ENCODE assay signal across 1 cellular context in the genomic region with DNA sequence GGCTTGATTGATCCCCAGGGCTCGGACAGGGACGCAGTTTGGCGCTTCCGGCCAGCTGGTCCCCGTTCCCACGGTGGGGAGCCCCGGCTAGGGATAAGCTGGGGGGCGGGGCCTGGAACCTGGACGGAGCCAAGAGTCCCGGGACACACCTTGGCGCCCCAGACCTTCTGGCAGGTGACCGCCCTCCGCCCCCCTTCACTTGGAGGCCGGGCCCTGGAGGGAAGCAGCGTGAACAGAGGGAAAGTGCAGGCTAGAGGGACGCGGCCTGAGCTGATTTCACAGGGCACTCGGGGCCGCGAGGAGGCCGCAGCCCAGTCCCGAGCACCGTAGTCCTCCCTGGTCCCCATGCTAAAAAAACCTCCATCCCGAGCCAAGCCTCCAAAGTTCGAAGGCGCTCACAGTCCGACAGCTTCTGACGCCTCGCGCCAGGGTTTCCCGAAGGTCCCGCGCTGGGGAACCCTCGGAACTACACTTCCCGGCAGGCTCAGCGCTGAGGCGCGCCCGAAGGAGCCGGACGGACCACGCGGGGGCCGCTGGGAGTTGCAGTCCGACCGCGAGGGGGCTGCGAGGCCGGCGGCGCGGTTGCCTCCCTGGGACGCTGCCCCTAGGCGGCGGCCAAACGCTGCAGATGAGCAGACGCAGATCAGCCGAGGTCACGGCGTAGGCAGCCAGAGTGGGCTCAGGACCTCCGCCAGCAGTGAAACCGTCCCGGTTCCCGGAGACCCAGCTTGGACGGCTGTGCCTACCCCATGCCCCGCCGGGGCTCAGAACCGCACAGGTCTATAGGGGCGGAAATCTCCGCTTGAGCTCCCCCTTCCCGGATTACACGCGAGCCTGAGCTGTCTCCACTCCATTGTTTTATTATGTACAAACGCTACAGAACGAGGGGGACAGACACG.
TF ChIP-seq lines count a peak whose summit lies in the region.

A gene with protein sequence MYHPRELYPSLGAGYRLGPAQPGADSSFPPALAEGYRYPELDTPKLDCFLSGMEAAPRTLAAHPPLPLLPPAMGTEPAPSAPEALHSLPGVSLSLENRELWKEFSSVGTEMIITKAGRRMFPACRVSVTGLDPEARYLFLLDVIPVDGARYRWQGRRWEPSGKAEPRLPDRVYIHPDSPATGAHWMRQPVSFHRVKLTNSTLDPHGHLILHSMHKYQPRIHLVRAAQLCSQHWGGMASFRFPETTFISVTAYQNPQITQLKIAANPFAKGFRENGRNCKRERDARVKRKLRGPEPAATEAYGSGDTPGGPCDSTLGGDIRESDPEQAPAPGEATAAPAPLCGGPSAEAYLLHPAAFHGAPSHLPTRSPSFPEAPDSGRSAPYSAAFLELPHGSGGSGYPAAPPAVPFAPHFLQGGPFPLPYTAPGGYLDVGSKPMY (minus strand): TSS at position 451 of the 899 bp plus-strand sequence. CDS start 731 bp downstream, outside the sequence.

TF ChIP-seq in HEK293, 187 proteins besides CTCF, POLR2A, EP300 and RAD21 (continued from another document and continues in another):
- TF ChIP-seq RBAK (tag by site-specific recombination; IDR thresholded peaks at IDR 0.05), result no peak
- 0 out of 2 replicates have a peak, but pooled peaks have one; percentile 19 for TF ChIP-seq ZNF184 (tag by site-specific recombination; IDR thresholded peaks at IDR 0.05)
- peak; percentile 39; the same call in 1 of the 2 replicates for TF ChIP-seq GLIS1 (tag by site-specific recombination; IDR thresholded peaks at IDR 0.05)
- no peak for TF ChIP-seq HOXD13 (CRISPR knock-in tag; IDR thresholded peaks at IDR 0.05; ENCODE audit: borderline replicate concordance)
- peak; percentile 58 for TF ChIP-seq ZNF654 (tag by site-specific recombination; IDR thresholded peaks at IDR 0.05; ENCODE audit: low read depth)
- no peak for TF ChIP-seq ZNF792 (tag by site-specific recombination; IDR thresholded peaks at IDR 0.05)
- TF ChIP-seq, protein P1, sequence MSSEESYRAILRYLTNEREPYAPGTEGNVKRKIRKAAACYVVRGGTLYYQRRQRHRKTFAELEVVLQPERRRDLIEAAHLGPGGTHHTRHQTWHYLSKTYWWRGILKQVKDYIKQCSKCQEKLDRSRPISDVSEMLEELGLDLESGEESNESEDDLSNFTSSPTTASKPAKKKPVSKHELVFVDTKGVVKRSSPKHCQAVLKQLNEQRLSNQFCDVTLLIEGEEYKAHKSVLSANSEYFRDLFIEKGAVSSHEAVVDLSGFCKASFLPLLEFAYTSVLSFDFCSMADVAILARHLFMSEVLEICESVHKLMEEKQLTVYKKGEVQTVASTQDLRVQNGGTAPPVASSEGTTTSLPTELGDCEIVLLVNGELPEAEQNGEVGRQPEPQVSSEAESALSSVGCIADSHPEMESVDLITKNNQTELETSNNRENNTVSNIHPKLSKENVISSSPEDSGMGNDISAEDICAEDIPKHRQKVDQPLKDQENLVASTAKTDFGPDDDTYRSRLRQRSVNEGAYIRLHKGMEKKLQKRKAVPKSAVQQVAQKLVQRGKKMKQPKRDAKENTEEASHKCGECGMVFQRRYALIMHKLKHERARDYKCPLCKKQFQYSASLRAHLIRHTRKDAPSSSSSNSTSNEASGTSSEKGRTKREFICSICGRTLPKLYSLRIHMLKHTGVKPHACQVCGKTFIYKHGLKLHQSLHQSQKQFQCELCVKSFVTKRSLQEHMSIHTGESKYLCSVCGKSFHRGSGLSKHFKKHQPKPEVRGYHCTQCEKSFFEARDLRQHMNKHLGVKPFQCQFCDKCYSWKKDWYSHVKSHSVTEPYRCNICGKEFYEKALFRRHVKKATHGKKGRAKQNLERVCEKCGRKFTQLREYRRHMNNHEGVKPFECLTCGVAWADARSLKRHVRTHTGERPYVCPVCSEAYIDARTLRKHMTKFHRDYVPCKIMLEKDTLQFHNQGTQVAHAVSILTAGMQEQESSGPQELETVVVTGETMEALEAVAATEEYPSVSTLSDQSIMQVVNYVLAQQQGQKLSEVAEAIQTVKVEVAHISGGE (tag by site-specific recombination; conservative IDR thresholded peaks at IDR 0.05; ENCODE audit: low read depth), result peak; percentile 61
- peak; percentile 76 for TF ChIP-seq ZSCAN30 (tag by site-specific recombination; IDR thresholded peaks at IDR 0.05)
- TF ChIP-seq, protein P2, sequence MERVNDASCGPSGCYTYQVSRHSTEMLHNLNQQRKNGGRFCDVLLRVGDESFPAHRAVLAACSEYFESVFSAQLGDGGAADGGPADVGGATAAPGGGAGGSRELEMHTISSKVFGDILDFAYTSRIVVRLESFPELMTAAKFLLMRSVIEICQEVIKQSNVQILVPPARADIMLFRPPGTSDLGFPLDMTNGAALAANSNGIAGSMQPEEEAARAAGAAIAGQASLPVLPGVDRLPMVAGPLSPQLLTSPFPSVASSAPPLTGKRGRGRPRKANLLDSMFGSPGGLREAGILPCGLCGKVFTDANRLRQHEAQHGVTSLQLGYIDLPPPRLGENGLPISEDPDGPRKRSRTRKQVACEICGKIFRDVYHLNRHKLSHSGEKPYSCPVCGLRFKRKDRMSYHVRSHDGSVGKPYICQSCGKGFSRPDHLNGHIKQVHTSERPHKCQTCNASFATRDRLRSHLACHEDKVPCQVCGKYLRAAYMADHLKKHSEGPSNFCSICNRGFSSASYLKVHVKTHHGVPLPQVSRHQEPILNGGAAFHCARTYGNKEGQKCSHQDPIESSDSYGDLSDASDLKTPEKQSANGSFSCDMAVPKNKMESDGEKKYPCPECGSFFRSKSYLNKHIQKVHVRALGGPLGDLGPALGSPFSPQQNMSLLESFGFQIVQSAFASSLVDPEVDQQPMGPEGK (tag by site-specific recombination; IDR thresholded peaks at IDR 0.05), result peak; percentile 36; the same call in 1 of the 2 replicates
- TF ChIP-seq ZNF701 (tag by site-specific recombination; IDR thresholded peaks at IDR 0.05), result 0 out of 2 replicates have a peak, but pooled peaks have one; percentile 32
- peak; percentile 73 for TF ChIP-seq ZBTB20 (tag by site-specific recombination; IDR thresholded peaks at IDR 0.05)
- TF ChIP-seq ZBTB17 (tag by site-specific recombination; IDR thresholded peaks at IDR 0.05), result 0 out of 2 replicates have a peak, but pooled peaks have one; percentile 55
- peak; percentile 40; the same call in 1 of the 2 replicates for TF ChIP-seq ZNF2 (tag by site-specific recombination; IDR thresholded peaks at IDR 0.05)
- 0 out of 2 replicates have a peak, but pooled peaks have one; percentile 3 for TF ChIP-seq KLF10 (tag by site-specific recombination; IDR thresholded peaks at IDR 0.05)
- TF ChIP-seq ZSCAN16 (tag by site-specific recombination; IDR thresholded peaks at IDR 0.05), result 0 out of 2 replicates have a peak, but pooled peaks have one; percentile 44
- TF ChIP-seq SP7 (tag by site-specific recombination; IDR thresholded peaks at IDR 0.05), result no peak
- TF ChIP-seq ZNF341 (tag by site-specific recombination; IDR thresholded peaks at IDR 0.05; ENCODE audit: low read depth), result peak; percentile 63; the same call in 1 of the 2 replicates
- TF ChIP-seq ZNF768 (tag by site-specific recombination; IDR thresholded peaks at IDR 0.05), result no peak
- no peak for TF ChIP-seq ZFP69B (tag by site-specific recombination; IDR thresholded peaks at IDR 0.05)
- 0 out of 2 replicates have a peak, but pooled peaks have one; percentile 27 for TF ChIP-seq KLF7 (tag by site-specific recombination; IDR thresholded peaks at IDR 0.05; ENCODE audit: borderline replicate concordance)
- TF ChIP-seq PRDM1 (tag by site-specific recombination; IDR thresholded peaks at IDR 0.05), result no peak
- no peak for TF ChIP-seq ZSCAN23 (tag by site-specific recombination; IDR thresholded peaks at IDR 0.05)
- TF ChIP-seq KLF8 (tag by site-specific recombination; IDR thresholded peaks at IDR 0.05), result peak; percentile 39; the same call in 1 of the 2 replicates
- no peak for TF ChIP-seq ZNF473 (tag by site-specific recombination; IDR thresholded peaks at IDR 0.05)
- no peak for TF ChIP-seq ZNF274 (IDR thresholded peaks at IDR 0.05; ENCODE audit: low read length)
- no peak for TF ChIP-seq ZNF274 (tag by site-specific recombination; IDR thresholded peaks at IDR 0.05; ENCODE audit: borderline replicate concordance)
- TF ChIP-seq, protein P3, sequence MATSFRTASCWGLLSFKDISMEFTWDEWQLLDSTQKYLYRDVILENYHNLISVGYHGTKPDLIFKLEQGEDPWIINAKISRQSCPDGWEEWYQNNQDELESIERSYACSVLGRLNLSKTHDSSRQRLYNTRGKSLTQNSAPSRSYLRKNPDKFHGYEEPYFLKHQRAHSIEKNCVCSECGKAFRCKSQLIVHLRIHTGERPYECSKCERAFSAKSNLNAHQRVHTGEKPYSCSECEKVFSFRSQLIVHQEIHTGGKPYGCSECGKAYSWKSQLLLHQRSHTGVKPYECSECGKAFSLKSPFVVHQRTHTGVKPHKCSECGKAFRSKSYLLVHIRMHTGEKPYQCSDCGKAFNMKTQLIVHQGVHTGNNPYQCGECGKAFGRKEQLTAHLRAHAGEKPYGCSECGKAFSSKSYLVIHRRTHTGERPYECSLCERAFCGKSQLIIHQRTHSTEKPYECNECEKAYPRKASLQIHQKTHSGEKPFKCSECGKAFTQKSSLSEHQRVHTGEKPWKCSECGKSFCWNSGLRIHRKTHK (tag by site-specific recombination; IDR thresholded peaks at IDR 0.05), result no peak
- peak; percentile 20; the same call in 1 of the 2 replicates for TF ChIP-seq ZBTB48 (tag by site-specific recombination; IDR thresholded peaks at IDR 0.05)
- TF ChIP-seq, protein P4, sequence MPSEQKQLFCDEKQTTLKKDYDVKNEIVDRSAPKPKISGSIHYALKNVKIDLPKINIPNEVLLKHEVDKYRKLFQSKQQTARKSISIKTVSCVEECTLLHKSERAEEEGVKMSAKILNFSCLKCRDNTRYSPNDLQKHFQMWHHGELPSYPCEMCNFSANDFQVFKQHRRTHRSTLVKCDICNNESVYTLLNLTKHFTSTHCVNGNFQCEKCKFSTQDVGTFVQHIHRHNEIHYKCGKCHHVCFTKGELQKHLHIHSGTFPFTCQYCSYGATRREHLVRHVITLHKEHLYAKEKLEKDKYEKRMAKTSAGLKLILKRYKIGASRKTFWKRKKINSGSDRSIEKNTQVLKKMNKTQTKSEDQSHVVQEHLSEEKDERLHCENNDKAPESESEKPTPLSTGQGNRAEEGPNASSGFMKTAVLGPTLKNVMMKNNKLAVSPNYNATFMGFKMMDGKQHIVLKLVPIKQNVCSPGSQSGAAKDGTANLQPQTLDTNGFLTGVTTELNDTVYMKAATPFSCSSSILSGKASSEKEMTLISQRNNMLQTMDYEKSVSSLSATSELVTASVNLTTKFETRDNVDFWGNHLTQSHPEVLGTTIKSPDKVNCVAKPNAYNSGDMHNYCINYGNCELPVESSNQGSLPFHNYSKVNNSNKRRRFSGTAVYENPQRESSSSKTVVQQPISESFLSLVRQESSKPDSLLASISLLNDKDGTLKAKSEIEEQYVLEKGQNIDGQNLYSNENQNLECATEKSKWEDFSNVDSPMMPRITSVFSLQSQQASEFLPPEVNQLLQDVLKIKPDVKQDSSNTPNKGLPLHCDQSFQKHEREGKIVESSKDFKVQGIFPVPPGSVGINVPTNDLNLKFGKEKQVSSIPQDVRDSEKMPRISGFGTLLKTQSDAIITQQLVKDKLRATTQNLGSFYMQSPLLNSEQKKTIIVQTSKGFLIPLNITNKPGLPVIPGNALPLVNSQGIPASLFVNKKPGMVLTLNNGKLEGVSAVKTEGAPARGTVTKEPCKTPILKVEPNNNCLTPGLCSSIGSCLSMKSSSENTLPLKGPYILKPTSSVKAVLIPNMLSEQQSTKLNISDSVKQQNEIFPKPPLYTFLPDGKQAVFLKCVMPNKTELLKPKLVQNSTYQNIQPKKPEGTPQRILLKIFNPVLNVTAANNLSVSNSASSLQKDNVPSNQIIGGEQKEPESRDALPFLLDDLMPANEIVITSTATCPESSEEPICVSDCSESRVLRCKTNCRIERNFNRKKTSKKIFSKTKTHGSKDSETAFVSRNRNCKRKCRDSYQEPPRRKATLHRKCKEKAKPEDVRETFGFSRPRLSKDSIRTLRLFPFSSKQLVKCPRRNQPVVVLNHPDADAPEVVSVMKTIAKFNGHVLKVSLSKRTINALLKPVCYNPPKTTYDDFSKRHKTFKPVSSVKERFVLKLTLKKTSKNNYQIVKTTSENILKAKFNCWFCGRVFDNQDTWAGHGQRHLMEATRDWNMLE (tag by site-specific recombination; conservative IDR thresholded peaks at IDR 0.05; ENCODE audit: low read depth), result 0 out of 2 replicates have a peak, but pooled peaks have one; percentile 12
- peak; percentile 48; the same call in 1 of the 2 replicates for TF ChIP-seq KLF9 (tag by site-specific recombination; IDR thresholded peaks at IDR 0.05; ENCODE audit: low read depth)
- TF ChIP-seq, protein P5, sequence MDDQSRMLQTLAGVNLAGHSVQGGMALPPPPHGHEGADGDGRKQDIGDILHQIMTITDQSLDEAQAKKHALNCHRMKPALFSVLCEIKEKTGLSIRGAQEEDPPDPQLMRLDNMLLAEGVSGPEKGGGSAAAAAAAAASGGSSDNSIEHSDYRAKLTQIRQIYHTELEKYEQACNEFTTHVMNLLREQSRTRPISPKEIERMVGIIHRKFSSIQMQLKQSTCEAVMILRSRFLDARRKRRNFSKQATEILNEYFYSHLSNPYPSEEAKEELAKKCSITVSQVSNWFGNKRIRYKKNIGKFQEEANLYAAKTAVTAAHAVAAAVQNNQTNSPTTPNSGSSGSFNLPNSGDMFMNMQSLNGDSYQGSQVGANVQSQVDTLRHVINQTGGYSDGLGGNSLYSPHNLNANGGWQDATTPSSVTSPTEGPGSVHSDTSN (CRISPR knock-in tag; IDR thresholded peaks at IDR 0.05), result peak; percentile 74; the same call in 1 of the 2 replicates
- TF ChIP-seq, protein P6, sequence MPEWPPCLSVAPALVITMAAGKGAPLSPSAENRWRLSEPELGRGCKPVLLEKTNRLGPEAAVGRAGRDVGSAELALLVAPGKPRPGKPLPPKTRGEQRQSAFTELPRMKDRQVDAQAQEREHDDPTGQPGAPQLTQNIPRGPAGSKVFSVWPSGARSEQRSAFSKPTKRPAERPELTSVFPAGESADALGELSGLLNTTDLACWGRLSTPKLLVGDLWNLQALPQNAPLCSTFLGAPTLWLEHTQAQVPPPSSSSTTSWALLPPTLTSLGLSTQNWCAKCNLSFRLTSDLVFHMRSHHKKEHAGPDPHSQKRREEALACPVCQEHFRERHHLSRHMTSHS (tag by site-specific recombination; IDR thresholded peaks at IDR 0.05), result no peak
- TF ChIP-seq, protein P7, sequence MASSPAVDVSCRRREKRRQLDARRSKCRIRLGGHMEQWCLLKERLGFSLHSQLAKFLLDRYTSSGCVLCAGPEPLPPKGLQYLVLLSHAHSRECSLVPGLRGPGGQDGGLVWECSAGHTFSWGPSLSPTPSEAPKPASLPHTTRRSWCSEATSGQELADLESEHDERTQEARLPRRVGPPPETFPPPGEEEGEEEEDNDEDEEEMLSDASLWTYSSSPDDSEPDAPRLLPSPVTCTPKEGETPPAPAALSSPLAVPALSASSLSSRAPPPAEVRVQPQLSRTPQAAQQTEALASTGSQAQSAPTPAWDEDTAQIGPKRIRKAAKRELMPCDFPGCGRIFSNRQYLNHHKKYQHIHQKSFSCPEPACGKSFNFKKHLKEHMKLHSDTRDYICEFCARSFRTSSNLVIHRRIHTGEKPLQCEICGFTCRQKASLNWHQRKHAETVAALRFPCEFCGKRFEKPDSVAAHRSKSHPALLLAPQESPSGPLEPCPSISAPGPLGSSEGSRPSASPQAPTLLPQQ (tag by site-specific recombination; IDR thresholded peaks at IDR 0.05), result peak; percentile 34
- peak; percentile 82; the same call in 1 of the 2 replicates for TF ChIP-seq ZNF777 (tag by site-specific recombination; IDR thresholded peaks at IDR 0.05; ENCODE audit: borderline replicate concordance)
- TF ChIP-seq ZNF146 (tag by site-specific recombination; IDR thresholded peaks at IDR 0.05), result peak; percentile 17; the same call in 1 of the 2 replicates
